ENCODE assay signal across 12 cellular contexts in genomic region chr2:33276868-33277503, GRCh38.
DNase-seq lines count a peak whose midpoint lies in the region; ATAC-seq, FAIRE-seq and TF ChIP-seq lines count a peak whose summit lies in the region.
"Had no signal": no experiment of that assay in that cellular context is flagged by ENCODE, and none has a peak within 500 bp of the region (broad histone marks: within the 10 kb centered on the region; RNA-seq: fewer than 3 reads in every experiment).

No MANE protein-coding gene starts in this region.

- H3K27ac ChIP-seq in K562 (ENCODE audit: extremely low read depth, low read depth, low read length), result no peak overlapping the region; the same call in 2 of the 3 replicates
- H3K27ac ChIP-seq in stomach smooth muscle (ENCODE audit: low read length), result peak overlapping the region; percentile 75
- no peak overlapping the region for H3K27ac ChIP-seq in Karpas-422 (ENCODE audit: low read length)

- intact Hi-C loops in K562 (cut with micrococcal nuclease) (loop anchor here (10.0 kb wide), 1 partner anchor 322 kb away; no protein-coding TSS in a partner anchor), left colon (cut with DNase I, micrococcal nuclease) (loop anchor here in 1 of 2 donors (10.0 kb wide), 1 partner anchor 242 kb away; no protein-coding TSS in a partner anchor)

- peak; percentile 28 for DNase-seq in LHCN-M2 (ENCODE audit: low read depth)
- no peak for DNase-seq in K562 (ENCODE audit: extremely low read depth in 1 of 4, low spot score in 3 of 4)
- no peak for DNase-seq in left colon
- DNase-seq in HuH-7.5 (ENCODE audit: low spot score), result no peak
- no peak for DNase-seq in medulla oblongata (ENCODE audit: extremely low spot score)
- no peak for DNase-seq in Karpas-422
- DNase-seq: activated CD4-positive, alpha-beta T cell treated with anti-CD3 and anti-CD28 coated beads for 1 hour; activated naive CD8-positive, alpha-beta T cell treated with anti-CD3 and anti-CD28 coated beads, Interleukin-2, amount 10 ng/mL, durations not matched to agents 7 days and 5 days; NCI-H1105 treated with DMSO at 0.1 percent for 48 hours; upper lobe of left lung had no signal

- H3K4me1 ChIP-seq in K562 (replicated peaks in 1 of 2; ENCODE audit: control insufficient read depth in 2 of 2, insufficient read depth in 2 of 2, low read length in 2 of 2) (peaks cover 0 to 6% of the 10 kb centered on the region in 2 experiments; a peak in 2 of 5 replicates), stomach smooth muscle (ENCODE audit: control insufficient read depth, insufficient read depth, low read length) (peaks cover 18% of the 10 kb centered on the region), Karpas-422 (ENCODE audit: low read length) (peaks cover 8% of the 10 kb centered on the region)
- H3K4me1 ChIP-seq: upper lobe of left lung had no signal

- H4K20me1 ChIP-seq in K562 (replicated peaks; ENCODE audit: control insufficient read depth, insufficient read depth, low read length) (no peaks in the 10 kb centered on the region), Karpas-422 (ENCODE audit: insufficient read depth, low read depth, low read length) (no peaks in the 10 kb centered on the region)

- H3K36me3 ChIP-seq in K562 (ENCODE audit: control insufficient read depth, insufficient read depth, low read length) (no peaks in the 10 kb centered on the region), stomach smooth muscle (ENCODE audit: control insufficient read depth in 2 of 2, insufficient read depth in 2 of 2, low read length in 2 of 2) (peaks cover 9 to 23% of the 10 kb centered on the region in 2 donors), Karpas-422 (ENCODE audit: insufficient read depth, low read length) (no peaks in the 10 kb centered on the region)
- H3K36me3 ChIP-seq: upper lobe of left lung had no signal

- no peak overlapping the region for H3K4me3 ChIP-seq in K562
- H3K4me3 ChIP-seq in stomach smooth muscle (ENCODE audit: low read length in 2 of 2), result no peak overlapping the region
- H3K4me3 ChIP-seq in Karpas-422 (ENCODE audit: low read length), result no peak overlapping the region
- H3K4me3 ChIP-seq: upper lobe of left lung had no signal

- POLR2A ChIA-PET in K562 (lab: Yijun Ruan, JAX), result no interaction called here

- H3K9me1 ChIP-seq in K562 (ENCODE audit: control insufficient read depth, insufficient read depth, low read length), result no peaks in the 10 kb centered on the region

- no peaks in the 10 kb centered on the region for H3K9me3 ChIP-seq in K562 (replicated peaks; ENCODE audit: control insufficient read depth, insufficient read depth, low read depth, low read length)
- no peaks in the 10 kb centered on the region for H3K9me3 ChIP-seq in stomach smooth muscle (ENCODE audit: control insufficient read depth in 2 of 2, low read length in 2 of 2)
- H3K9me3 ChIP-seq in Karpas-422 (ENCODE audit: low read length), result no peaks in the 10 kb centered on the region
- H3K9me3 ChIP-seq: upper lobe of left lung had no signal

- no peak for TF ChIP-seq POLR2A in K562 (conservative IDR thresholded peaks at IDR 0.05)

- no peak for TF ChIP-seq RAD21 in K562 (CRISPR knock-in tag; conservative IDR thresholded peaks at IDR 0.05 in 1 of 2, IDR thresholded peaks at IDR 0.05 in 1 of 2)

- no peak for FAIRE-seq in K562 (lab: Jason Lieb, UNC)
- FAIRE-seq: RCC 7860 had no signal

- H3K79me2 ChIP-seq in K562 (ENCODE audit: control insufficient read depth, insufficient read depth, low read length) (no peaks in the 10 kb centered on the region), Karpas-422 (ENCODE audit: low read length) (no peaks in the 10 kb centered on the region)

- H3K4me2 ChIP-seq in K562 (ENCODE audit: insufficient read depth, low read length) (no peak overlapping the region), Karpas-422 (ENCODE audit: low read depth, low read length, poor library complexity, severe bottlenecking) (no peak overlapping the region)

- TF ChIP-seq CTCF in K562 (IDR thresholded peaks at IDR 0.05 in 2 of 3, conservative IDR thresholded peaks at IDR 0.05 in 1 of 3; ENCODE audit: insufficient read depth in 2 of 3, low read depth in 1 of 3, low read length in 3 of 3), result no peak

- H3K27me3 ChIP-seq in K562 (ENCODE audit: control insufficient read depth in 2 of 2, insufficient read depth in 2 of 2, low read length in 2 of 2), result no peaks in the 10 kb centered on the region
- H3K27me3 ChIP-seq in stomach smooth muscle (ENCODE audit: control insufficient read depth in 1 of 2, insufficient read depth in 2 of 2, low read length in 2 of 2), result no peaks in the 10 kb centered on the region
- no peaks in the 10 kb centered on the region for H3K27me3 ChIP-seq in Karpas-422 (ENCODE audit: low read length)
- H3K27me3 ChIP-seq: upper lobe of left lung had no signal

- ATAC-seq in K562 (peak; percentile 43; the same call in 1 of the 3 replicates), left colon (peak; percentile 44)

- BruUV-seq in K562 (replicated peaks; lab: Mats Ljungman, UMichigan), result no TSS peak

- no peaks in the 10 kb centered on the region for H3K9me2 ChIP-seq in Karpas-422 (replicated peaks; ENCODE audit: insufficient read depth, low read length)

- 0 out of 2 replicates have a peak overlapping the region, but pooled peaks have one; percentile 22 for H2AFZ ChIP-seq in K562 (ENCODE audit: low read depth, low read length)
- no peak overlapping the region for H2AFZ ChIP-seq in Karpas-422 (ENCODE audit: low read length)

- CTCF ChIA-PET in K562 (lab: Yijun Ruan, JAX; ENCODE audit: low intra/inter-chr PET ratio), result no interaction called here

- no peak overlapping the region for H3K9ac ChIP-seq in K562 (ENCODE audit: insufficient read depth in 1 of 2, low read depth in 2 of 2, low read length in 2 of 2)
- H3K9ac ChIP-seq in stomach smooth muscle (ENCODE audit: low read length in 2 of 2), result peak overlapping the region in 1 of 2 donors; percentile 37
- no peak overlapping the region for H3K9ac ChIP-seq in Karpas-422 (ENCODE audit: low read length)

- TF ChIP-seq EP300 in K562 (IDR thresholded peaks at IDR 0.05; ENCODE audit: low read length), result no peak

- in situ Hi-C loops in K562 (cut with MboI), result no loop called here

- 36% methylated on average over 8 of the region's 8 CpGs for WGBS in K562 (ENCODE audit: insufficient coverage, low coverage, missing lambda C conversion rate)

TF ChIP-seq in K562, 482 proteins besides CTCF, POLR2A, EP300 and RAD21 (continues in another document):
- TF ChIP-seq, protein P1, sequence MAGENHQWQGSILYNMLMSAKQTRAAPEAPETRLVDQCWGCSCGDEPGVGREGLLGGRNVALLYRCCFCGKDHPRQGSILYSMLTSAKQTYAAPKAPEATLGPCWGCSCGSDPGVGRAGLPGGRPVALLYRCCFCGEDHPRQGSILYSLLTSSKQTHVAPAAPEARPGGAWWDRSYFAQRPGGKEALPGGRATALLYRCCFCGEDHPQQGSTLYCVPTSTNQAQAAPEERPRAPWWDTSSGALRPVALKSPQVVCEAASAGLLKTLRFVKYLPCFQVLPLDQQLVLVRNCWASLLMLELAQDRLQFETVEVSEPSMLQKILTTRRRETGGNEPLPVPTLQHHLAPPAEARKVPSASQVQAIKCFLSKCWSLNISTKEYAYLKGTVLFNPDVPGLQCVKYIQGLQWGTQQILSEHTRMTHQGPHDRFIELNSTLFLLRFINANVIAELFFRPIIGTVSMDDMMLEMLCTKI (IDR thresholded peaks at IDR 0.05; ENCODE audit: partially characterized antibody), result no peak
- TF ChIP-seq ZNF175 (CRISPR knock-in tag; IDR thresholded peaks at IDR 0.05; ENCODE audit: low read depth) (no peak), ZNF140 (CRISPR knock-in tag; IDR thresholded peaks at IDR 0.05) (no peak), ZBTB11 (CRISPR knock-in tag; IDR thresholded peaks at IDR 0.05) (no peak), ZBTB26 (CRISPR knock-in tag; IDR thresholded peaks at IDR 0.05) (no peak), NCOR1 (IDR thresholded peaks at IDR 0.05) (no peak), ZNF232 (CRISPR knock-in tag; IDR thresholded peaks at IDR 0.05) (no peak), ZNF444 (CRISPR knock-in tag; IDR thresholded peaks at IDR 0.05) (no peak)
